ENCODE assay signal across 17 cellular contexts in the genomic region with DNA sequence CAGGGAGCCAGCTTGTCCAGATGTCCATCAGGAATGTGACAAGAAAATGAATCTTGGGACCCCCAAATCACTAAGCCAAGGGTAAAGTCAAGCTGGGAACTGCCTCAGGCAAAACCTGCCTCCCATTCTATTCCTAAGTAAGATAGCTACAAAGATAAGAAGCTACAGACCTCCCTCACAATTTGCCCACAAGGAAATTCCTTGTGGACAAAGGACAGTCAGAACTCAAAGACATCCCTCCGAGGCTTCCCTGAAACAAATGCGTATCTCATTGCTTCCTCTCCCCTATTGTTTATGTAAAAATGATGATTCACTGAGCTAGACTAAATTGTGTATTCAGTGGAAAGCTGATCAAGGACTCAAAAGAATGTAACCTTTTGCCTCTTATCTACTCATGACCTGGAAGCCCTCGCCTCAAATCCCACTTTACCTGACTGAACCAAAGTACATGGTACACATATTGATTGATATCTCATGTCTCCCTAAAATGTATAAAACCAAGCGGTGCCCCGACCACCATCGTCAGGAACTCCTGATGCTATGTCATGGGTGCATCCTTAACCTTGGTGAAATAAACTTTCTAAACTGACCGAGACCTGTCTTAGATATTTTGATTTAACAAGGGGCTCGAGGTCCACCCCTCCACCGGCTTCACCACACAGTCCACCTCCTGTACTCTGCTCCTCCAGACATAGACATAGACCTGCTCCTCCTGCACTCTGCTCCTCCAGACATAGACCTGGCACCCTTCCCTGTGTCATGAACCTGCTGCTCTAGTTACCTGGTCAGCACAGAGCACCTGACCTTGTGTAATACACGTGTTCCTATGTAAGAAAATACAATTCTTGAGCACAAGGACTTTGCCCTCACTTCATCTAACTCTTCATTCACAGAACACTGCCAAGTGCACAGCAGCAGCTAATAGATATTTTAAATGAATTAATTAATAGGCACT.
DNase-seq lines count a peak whose midpoint lies in the region; ATAC-seq and TF ChIP-seq lines count a peak whose summit lies in the region.
"Had no signal": no experiment of that assay in that cellular context is flagged by ENCODE, and none has a peak within 500 bp of the region (broad histone marks: within the 10 kb centered on the region; RNA-seq: fewer than 3 reads in every experiment).

No MANE protein-coding gene starts in this region.

- H3K18ac ChIP-seq in mesenchymal stem cell (ENCODE audit: low read depth in 1 of 2, low read length in 2 of 2): peak overlapping the region; percentile 19 to 84

- H3K4me1 ChIP-seq in PC-3 (ENCODE audit: insufficient read depth, low read length) (peaks cover 28% of the 10 kb centered on the region), mesenchymal stem cell (ENCODE audit: control insufficient read depth, insufficient read depth, low read depth, low read length) (peaks cover 5% of the 10 kb centered on the region)

- no peak overlapping the region for H2BK15ac ChIP-seq in mesenchymal stem cell (ENCODE audit: low read depth, poor library complexity, severe bottlenecking)

- no peaks in the 10 kb centered on the region for H3K27me3 Mint-ChIP-seq in activated CD8-positive, alpha-beta memory T cell treated with anti-CD3 and anti-CD28 coated beads, Interleukin-2, amount 10 ng/mL, durations not matched to agents 7 days and 5 days

- H3K9me2 ChIP-seq in PC-3 (replicated peaks; ENCODE audit: low read length): no peaks in the 10 kb centered on the region

- H3K4me3 Mint-ChIP-seq in activated CD8-positive, alpha-beta memory T cell treated with anti-CD3 and anti-CD28 coated beads, Interleukin-2, amount 10 ng/mL, durations not matched to agents 7 days and 5 days: no peak overlapping the region
- H3K4me3 Mint-ChIP-seq: activated T-cell treated with anti-CD3 and anti-CD28 coated beads, Interleukin-2, amount 50 U/mL, for 72 hours; stimulated activated effector memory CD8-positive, alpha-beta T cell treated with anti-CD3 and anti-CD28 coated beads, Interleukin-12 subunit alpha, Interleukin-12 subunit beta, amount 100 ng/mL, for 72 hours had no signal

- H3K27ac Mint-ChIP-seq in activated CD8-positive, alpha-beta memory T cell treated with anti-CD3 and anti-CD28 coated beads, Interleukin-2, amount 10 ng/mL, durations not matched to agents 7 days and 5 days: no peak overlapping the region
- H3K27ac Mint-ChIP-seq: activated T-cell treated with anti-CD3 and anti-CD28 coated beads, Interleukin-2, amount 50 U/mL, for 72 hours; stimulated activated effector memory CD8-positive, alpha-beta T cell treated with anti-CD3 and anti-CD28 coated beads, Interleukin-12 subunit alpha, Interleukin-12 subunit beta, amount 100 ng/mL, for 72 hours had no signal

- H2BK120ac ChIP-seq in mesenchymal stem cell (ENCODE audit: low read depth, low read length): no peak overlapping the region

- no peak overlapping the region for H2BK5ac ChIP-seq in mesenchymal stem cell (ENCODE audit: low read depth, low read length, poor library complexity, severe bottlenecking)

- WGBS in mesenchymal stem cell: 73% methylated on average over 8 of the region's 10 CpGs

- peak overlapping the region; percentile 88 to 90 for H2BK12ac ChIP-seq in mesenchymal stem cell (ENCODE audit: low read length in 2 of 2)

- POLR2A ChIA-PET in PC-3 (lab: Charles Lee; ENCODE audit: unreplicated experiment): no interaction called here

- intact Hi-C loops in PC-3 (cut with micrococcal nuclease): no loop called here

- TF ChIP-seq POLR2A in GM18505 (IDR thresholded peaks at IDR 0.05; ENCODE audit: borderline replicate concordance, extremely low read depth, insufficient read depth, insufficient read length): no peak

- H3K27me3 ChIP-seq in PC-3 (ENCODE audit: low read length) (no peaks in the 10 kb centered on the region), mesenchymal stem cell (ENCODE audit: control insufficient read depth in 1 of 2, insufficient read depth in 1 of 2, low read length in 2 of 2) (no peaks in the 10 kb centered on the region)
- H3K27me3 ChIP-seq: ascending aorta had no signal

- CTCF ChIA-PET in PC-3 (lab: Charles Lee): interaction anchor here (0.6 kb wide), 1 partner anchor 34 kb away, joined by 3 read pairs; no protein-coding TSS in a partner anchor
- CTCF ChIA-PET in activated CD8-positive, alpha-beta memory T cell treated with anti-CD3 and anti-CD28 coated beads, Interleukin-2, amount 10 ng/mL, durations not matched to agents 7 days and 5 days (lab: Charles Lee): no interaction called here

- H3K36me3 ChIP-seq in PC-3 (ENCODE audit: low read depth, low read length) (no peaks in the 10 kb centered on the region), mesenchymal stem cell (ENCODE audit: control insufficient read depth in 1 of 2, insufficient read depth in 2 of 2, low read depth in 1 of 2, low read length in 2 of 2) (peaks cover 20% of the 10 kb centered on the region in 2 experiments)

- H3K9me3 Mint-ChIP-seq in activated CD8-positive, alpha-beta memory T cell treated with anti-CD3 and anti-CD28 coated beads, Interleukin-2, amount 10 ng/mL, durations not matched to agents 7 days and 5 days (ENCODE audit: low read depth): peaks cover 2% of the 10 kb centered on the region

- no peak for TF ChIP-seq CTCF in PC-3 (conservative IDR thresholded peaks at IDR 0.05; ENCODE audit: low read depth, low read length)

- peak overlapping the region; percentile 34 for H3K4me2 ChIP-seq in PC-3 (ENCODE audit: low read length)
- H3K4me2 ChIP-seq in mesenchymal stem cell (ENCODE audit: low read length, poor library complexity, severe bottlenecking): no peak overlapping the region

- H3K27ac ChIP-seq in PC-3 (ENCODE audit: low read length) (peak overlapping the region; percentile 67), epithelial cell of prostate (peak overlapping the region; percentile 70), mesenchymal stem cell (ENCODE audit: low read length, poor library complexity, severe bottlenecking) (no peak overlapping the region)
- H3K27ac ChIP-seq: ascending aorta had no signal

- BruUV-seq in PC-3 (replicated peaks; lab: Mats Ljungman, UMichigan): no TSS peak

- H2AFZ ChIP-seq in PC-3 (ENCODE audit: low read length): no peak overlapping the region
- H2AFZ ChIP-seq in mesenchymal stem cell (ENCODE audit: low read depth, low read length): no peak overlapping the region

- peak overlapping the region; percentile 83 for H4K8ac ChIP-seq in mesenchymal stem cell (ENCODE audit: low read length)

- peak overlapping the region; percentile 89 for H2AK5ac ChIP-seq in mesenchymal stem cell (ENCODE audit: low read length, severe bottlenecking)

- ATAC-seq in PC-3 (peak; percentile 44), GM18505 (IDR thresholded peaks at IDR 0.05; ENCODE audit: unreplicated experiment) (no peak), GM21515 (IDR thresholded peaks at IDR 0.05; ENCODE audit: unreplicated experiment) (no peak)
- no peak for ATAC-seq in activated CD8-positive, alpha-beta memory T cell treated with anti-CD3 and anti-CD28 coated beads, Interleukin-2, amount 10 ng/mL, durations not matched to agents 7 days and 5 days
- ATAC-seq: activated T-cell treated with anti-CD3 and anti-CD28 coated beads, Interleukin-2, amount 50 U/mL, for 72 hours; stimulated activated effector memory CD8-positive, alpha-beta T cell treated with anti-CD3 and anti-CD28 coated beads, Interleukin-12 subunit alpha, Interleukin-12 subunit beta, amount 100 ng/mL, for 72 hours had no signal

- no peaks in the 10 kb centered on the region for H3K79me2 ChIP-seq in PC-3 (ENCODE audit: low read length)

- peak overlapping the region; percentile 10; the same call in 1 of the 2 replicates for H3K9ac ChIP-seq in PC-3 (ENCODE audit: low read length)
- H3K9ac ChIP-seq in mesenchymal stem cell (ENCODE audit: low read length): no peak overlapping the region

- H3K4me3 ChIP-seq in PC-3 (ENCODE audit: low read length) (no peak overlapping the region), mesenchymal stem cell (ENCODE audit: insufficient read depth in 1 of 2, low read depth in 1 of 2, low read length in 2 of 2) (no peak overlapping the region)
- H3K4me3 ChIP-seq: ascending aorta had no signal

- H4K20me1 ChIP-seq in PC-3 (ENCODE audit: low read length): no peaks in the 10 kb centered on the region

- peaks cover 3% of the 10 kb centered on the region for H3K36me3 Mint-ChIP-seq in activated CD8-positive, alpha-beta memory T cell treated with anti-CD3 and anti-CD28 coated beads, Interleukin-2, amount 10 ng/mL, durations not matched to agents 7 days and 5 days
- H3K36me3 Mint-ChIP-seq: stimulated activated effector memory CD8-positive, alpha-beta T cell treated with anti-CD3 and anti-CD28 coated beads, Interleukin-12 subunit alpha, Interleukin-12 subunit beta, amount 100 ng/mL, for 72 hours had no signal

- H4K91ac ChIP-seq in mesenchymal stem cell (ENCODE audit: low read length): peak overlapping the region; percentile 34

- peaks cover 7% of the 10 kb centered on the region for H3F3A ChIP-seq in PC-3 (ENCODE audit: low read length, unreplicated experiment)

- no peaks in the 10 kb centered on the region for H3K4me1 Mint-ChIP-seq in activated CD8-positive, alpha-beta memory T cell treated with anti-CD3 and anti-CD28 coated beads, Interleukin-2, amount 10 ng/mL, durations not matched to agents 7 days and 5 days
- H3K4me1 Mint-ChIP-seq: stimulated activated effector memory CD8-positive, alpha-beta T cell treated with anti-CD3 and anti-CD28 coated beads, Interleukin-12 subunit alpha, Interleukin-12 subunit beta, amount 100 ng/mL, for 72 hours had no signal

- peak overlapping the region in 1 of 2 experiments; percentile 91 for H3K4ac ChIP-seq in mesenchymal stem cell (ENCODE audit: low read depth in 1 of 2, low read length in 2 of 2)

- DNase-seq in Daoy (ENCODE audit: low read depth) (peak; percentile 67), PC-3 (peak; percentile 56), epithelial cell of prostate (ENCODE audit: low read depth, low spot score) (no peak), mesenchymal stem cell (peak; percentile 78), T-helper 1 cell (no peak)
- DNase-seq in activated CD8-positive, alpha-beta memory T cell treated with anti-CD3 and anti-CD28 coated beads, Interleukin-2, amount 10 ng/mL, durations not matched to agents 7 days and 5 days: no peak
- DNase-seq: activated CD4-positive, CD25-positive, alpha-beta regulatory T cell; activated T-cell treated with anti-CD3 and anti-CD28 coated beads, Interleukin-2, amount 50 U/mL, for 72 hours; erythroblast; NCI-H1105 treated with DMSO at 0.1 percent for 48 hours; NCI-H510A; nucleus accumbens; SHP77 treated with DMSO at 0.1 percent for 48 hours had no signal

- H3K9me3 ChIP-seq in PC-3 (ENCODE audit: low read length) (no peaks in the 10 kb centered on the region), mesenchymal stem cell (ENCODE audit: control insufficient read depth, low read length) (no peaks in the 10 kb centered on the region)
- H3K9me3 ChIP-seq: ascending aorta had no signal

- H3K14ac ChIP-seq in mesenchymal stem cell (ENCODE audit: low read length in 2 of 2): no peak overlapping the region

- peaks cover 6% of the 10 kb centered on the region for H3K79me1 ChIP-seq in mesenchymal stem cell (replicated peaks; ENCODE audit: low read length, poor library complexity, severe bottlenecking)

- H3K23ac ChIP-seq in mesenchymal stem cell (ENCODE audit: low read length in 2 of 2): no peak overlapping the region

Comparison
In these comparisons a context has a peak if more than half of its experiments do, and no peak if none do; other contexts are left out.
1. DNase-seq: peak in Daoy (single experiment), PC-3 (single experiment) and mesenchymal stem cell (single experiment); none in epithelial cell of prostate (single experiment), T-helper 1 cell (0 of 5) and activated CD8-positive, alpha-beta memory T cell treated with anti-CD3 and anti-CD28 coated beads, Interleukin-2, amount 10 ng/mL, durations not matched to agents 7 days and 5 days (single experiment).